ENCODE assay signal across 31 cellular contexts in the genomic region with DNA sequence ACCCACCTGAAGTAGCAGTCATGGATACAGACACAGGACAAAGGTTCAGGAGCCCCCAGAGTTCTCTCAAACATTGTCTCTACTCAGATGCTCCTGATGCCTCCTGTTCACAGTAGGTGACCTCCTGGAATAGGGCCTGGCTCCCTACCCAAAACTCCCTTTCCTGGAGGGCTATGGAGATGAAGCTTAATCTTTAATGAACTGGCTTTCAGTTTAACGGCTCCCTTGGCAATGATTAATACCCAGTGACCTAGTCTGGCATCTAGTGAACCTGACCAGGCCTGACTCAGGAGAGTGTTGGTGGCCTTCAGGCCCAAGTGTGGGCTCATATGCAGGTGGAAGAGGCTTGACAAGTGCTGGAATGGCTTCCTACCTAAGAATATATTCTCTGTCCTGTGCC.
DNase-seq lines count a peak whose midpoint lies in the region; ATAC-seq and FAIRE-seq lines count a peak whose summit lies in the region.
"Had no signal": no experiment of that assay in that cellular context is flagged by ENCODE, and none has a peak within 500 bp of the region (broad histone marks: within the 10 kb centered on the region; RNA-seq: fewer than 3 reads in every experiment).

No MANE protein-coding gene starts in this region.

- no peak for FAIRE-seq in GM19239 (lab: Jason Lieb, UNC)
- FAIRE-seq: A204.1, astrocyte, frontal cortex, G401.6 had no signal

- peak; percentile 35 for ATAC-seq in HG03175 (IDR thresholded peaks at IDR 0.05; ENCODE audit: unreplicated experiment)
- peak; percentile 36 for ATAC-seq in left colon
- ATAC-seq in activated CD4-positive, CD25-positive, alpha-beta regulatory T cell treated with anti-CD3 and anti-CD28 coated beads, Interleukin-2, amount 50 U/mL, for 24 hours, result no peak
- ATAC-seq: CD8-positive, alpha-beta T cell; left ventricle myocardium superior; natural killer cell had no signal

- no peak overlapping the region for H3K4me3 ChIP-seq in BLaER1 treated with 17β-estradiol and CSF1 and Interleukin-3, amounts not matched to agents 10 nM and 100 nM
- H3K4me3 ChIP-seq: esophagus squamous epithelium, Peyer's patch, transverse colon had no signal

- no peak overlapping the region for H3K9ac ChIP-seq in BLaER1 treated with 17β-estradiol and CSF1 and Interleukin-3, amounts not matched to agents 10 nM and 100 nM

- peak overlapping the region in 7 of 11 experiments; percentile 1 to 58 (median 17); a peak in 3 of 22 replicates for H3K4me2 ChIP-seq in BLaER1 treated with 17β-estradiol and CSF1 and Interleukin-3, amounts not matched to agents 10 nM and 100 nM

- H4K20me1 ChIP-seq in BLaER1 treated with 17β-estradiol and CSF1 and Interleukin-3, amounts not matched to agents 10 nM and 100 nM, result no peaks in the 10 kb centered on the region; a peak in 1 of 22 replicates

- H3K4me1 ChIP-seq in BLaER1 treated with 17β-estradiol and CSF1 and Interleukin-3, amounts not matched to agents 10 nM and 100 nM, result peaks cover 8 to 13% (median 11%) of the 10 kb centered on the region in 10 experiments; a peak in 17 of 20 replicates
- H3K4me1 ChIP-seq: transverse colon had no signal

- no peaks in the 10 kb centered on the region for H3K36me3 ChIP-seq in BLaER1 treated with 17β-estradiol and CSF1 and Interleukin-3, amounts not matched to agents 10 nM and 100 nM
- H3K36me3 ChIP-seq: esophagus squamous epithelium, Peyer's patch, transverse colon had no signal

- H3K9me3 ChIP-seq in BLaER1 treated with 17β-estradiol and CSF1 and Interleukin-3, amounts not matched to agents 10 nM and 100 nM (replicated peaks in 1 of 11), result no peaks in the 10 kb centered on the region
- H3K9me3 ChIP-seq: esophagus squamous epithelium, Peyer's patch, transverse colon had no signal

- no peak overlapping the region for H3K27ac ChIP-seq in BLaER1 treated with 17β-estradiol and CSF1 and Interleukin-3, amounts not matched to agents 10 nM and 100 nM
- H3K27ac ChIP-seq: esophagus squamous epithelium, Peyer's patch, transverse colon, VCaP had no signal

- H3K27me3 ChIP-seq in BLaER1 treated with 17β-estradiol and CSF1 and Interleukin-3, amounts not matched to agents 10 nM and 100 nM, result no peaks in the 10 kb centered on the region
- H3K27me3 ChIP-seq: Peyer's patch, transverse colon had no signal

- intact Hi-C loops in left colon (cut with DNase I, micrococcal nuclease), result loop anchor here in 1 of 2 donors (5.0 kb wide), 1 partner anchor 325 kb away; no protein-coding TSS in a partner anchor

- DNase-seq in GM19239 (ENCODE audit: insufficient read length, low spot score) (peak; percentile 8), left colon (no peak), DMS 273 treated with DMSO at 0.1 percent for 48 hours (lab: John Stamatoyannopoulos, UW) (no peak), NCI-H2227 (lab: John Stamatoyannopoulos, UW; ENCODE audit: unreplicated experiment) (no peak), nucleus accumbens (lab: John Stamatoyannopoulos, UW) (no peak)
- DNase-seq: activated CD4-positive, alpha-beta T cell treated with anti-CD3 and anti-CD28 coated beads for 48 hours; activated CD8-positive, alpha-beta memory T cell treated with anti-CD3 and anti-CD28 coated beads for 24 hours; activated effector memory CD4-positive, alpha-beta T cell treated with anti-CD3 and anti-CD28 coated beads, Interleukin-2, amount 50 U/mL, for 16 hours; AML-193; CD8-positive, alpha-beta T cell; central memory CD4-positive, alpha-beta T cell; dermis blood vessel endothelial cell; esophagus squamous epithelium; HCEC 1CT; left ventricle myocardium superior; natural killer cell; NCI-H1048; NCI-H187 treated with DMSO at 0.1 percent for 48 hours; NCI-H2171 treated with DMSO at 0.1 percent for 48 hours; NCI-H526 treated with DMSO at 0.1 percent for 48 hours; Peyer's patch; SIG-M5; transverse colon had no signal

Comparison
In these comparisons a context has a peak if more than half of its experiments do, and no peak if none do; other contexts are left out.
1. ATAC-seq: peak in HG03175 (single experiment) and left colon (single experiment); none in activated CD4-positive, CD25-positive, alpha-beta regulatory T cell treated with anti-CD3 and anti-CD28 coated beads, Interleukin-2, amount 50 U/mL, for 24 hours (0 of 2).